In genomic region chr5:131163315-131164119, GRCh38 we compare ENCODE assay signal across 8 cellular contexts. TPM values are rescaled to one million over a fixed set of nuclear protein-coding genes. Genes with fewer than 3 reads are reported as not detected.
DNase-seq lines count a peak whose midpoint lies in the region; ATAC-seq and TF ChIP-seq lines count a peak whose summit lies in the region.

No MANE protein-coding gene starts in this region.

- H4K20me1 ChIP-seq in neural cell (ENCODE audit: insufficient read depth) = no peaks in the 10 kb centered on the region

- H3K9me3 ChIP-seq in endodermal cell (ENCODE audit: control insufficient read depth, low read length) (no peaks in the 10 kb centered on the region), neural cell (ENCODE audit: low read length) (no peaks in the 10 kb centered on the region)

- peak overlapping the region; percentile 98 for H3K27ac Mint-ChIP-seq in activated T-cell treated with anti-CD3 and anti-CD28 coated beads, Interleukin-2, amount 50 U/mL, for 72 hours
- peak overlapping the region; percentile 96 for H3K27ac Mint-ChIP-seq in endodermal cell

- H3K27ac ChIP-seq in endodermal cell (ENCODE audit: low read depth, low read length) (no peak overlapping the region), neural cell (ENCODE audit: low read length) (no peak overlapping the region)

- 0 to 28% methylated on average over 2 to 7 of the region's 9 CpGs for WGBS in endodermal cell (ENCODE audit: insufficient coverage in 1 of 2, insufficient read length in 1 of 2), 2 experiments

- TF ChIP-seq EP300 in neural cell (conservative IDR thresholded peaks at IDR 0.05; ENCODE audit: poor library complexity, severe bottlenecking) = no peak

- TF ChIP-seq CTCF in endodermal cell (conservative IDR thresholded peaks at IDR 0.05) (no peak), neural cell (IDR thresholded peaks at IDR 0.05; ENCODE audit: poor library complexity, severe bottlenecking) (no peak)

- H3K36me3 Mint-ChIP-seq in activated T-cell treated with anti-CD3 and anti-CD28 coated beads, Interleukin-2, amount 50 U/mL, for 72 hours (ENCODE audit: insufficient read depth in 2 of 2) = peaks cover 15 to 38% of the 10 kb centered on the region in 2 donors
- H3K36me3 Mint-ChIP-seq in endodermal cell (ENCODE audit: low read depth) = peaks cover 46% of the 10 kb centered on the region

- H3K4me1 Mint-ChIP-seq in activated T-cell treated with anti-CD3 and anti-CD28 coated beads, Interleukin-2, amount 50 U/mL, for 72 hours (ENCODE audit: low read depth) = peaks cover 48% of the 10 kb centered on the region
- H3K4me1 Mint-ChIP-seq in endodermal cell = peaks cover 13% of the 10 kb centered on the region

- H3K9ac ChIP-seq in endodermal cell (ENCODE audit: extremely low read depth, low read length, poor library complexity, severe bottlenecking) (peak overlapping the region; percentile 89), neural cell (ENCODE audit: low read length) (peak overlapping the region; percentile 96)

- H3K27me3 ChIP-seq in endodermal cell (ENCODE audit: control insufficient read depth, insufficient read depth, low read length, poor library complexity, severe bottlenecking) (no peaks in the 10 kb centered on the region), neural cell (ENCODE audit: insufficient read depth, low read depth, low read length) (no peaks in the 10 kb centered on the region)

- H3K4me3 Mint-ChIP-seq in activated T-cell treated with anti-CD3 and anti-CD28 coated beads, Interleukin-2, amount 50 U/mL, for 72 hours = peak overlapping the region; percentile 94 to 96
- H3K4me3 Mint-ChIP-seq in endodermal cell = peak overlapping the region; percentile 96

- H3F3A ChIP-seq in neural cell (ENCODE audit: insufficient read depth, low read length, poor library complexity, severe bottlenecking) = no peaks in the 10 kb centered on the region

- H3K27me3 Mint-ChIP-seq in activated T-cell treated with anti-CD3 and anti-CD28 coated beads, Interleukin-2, amount 50 U/mL, for 72 hours (ENCODE audit: low read depth) = no peaks in the 10 kb centered on the region
- H3K27me3 Mint-ChIP-seq in endodermal cell (ENCODE audit: insufficient read depth) = no peaks in the 10 kb centered on the region

- no peaks in the 10 kb centered on the region for H3K9me3 Mint-ChIP-seq in activated T-cell treated with anti-CD3 and anti-CD28 coated beads, Interleukin-2, amount 50 U/mL, for 72 hours
- no peaks in the 10 kb centered on the region for H3K9me3 Mint-ChIP-seq in endodermal cell

- peak overlapping the region; percentile 98 for H3K4me3 ChIP-seq in endodermal cell (ENCODE audit: low read length)
- peak overlapping the region; percentile 93 for H3K4me3 ChIP-seq in neural cell (ENCODE audit: low read length)

- H3K79me2 ChIP-seq in neural cell (replicated peaks; ENCODE audit: insufficient read depth, low read length) = peaks cover 31% of the 10 kb centered on the region

- peak overlapping the region; percentile 90 for H3K4me2 ChIP-seq in neural cell (ENCODE audit: low read length)

- TF ChIP-seq RAD21 in neural cell (conservative IDR thresholded peaks at IDR 0.05) = no peak

- no peaks in the 10 kb centered on the region for H3K4me1 ChIP-seq in endodermal cell (ENCODE audit: control insufficient read depth, insufficient read depth, low read length)

- no peak for DNase-seq in activated T-cell treated with anti-CD3 and anti-CD28 coated beads, Interleukin-2, amount 50 U/mL, for 72 hours
- DNase-seq in activated T-cell treated with anti-CD3 and anti-CD28 coated beads for 4 hours (no peak), RPMI7951 (ENCODE audit: low read depth) (peak; percentile 35), endodermal cell (no peak), cerebellum (ENCODE audit: low spot score) (no peak)

- peaks cover 40% of the 10 kb centered on the region for H3K36me3 ChIP-seq in endodermal cell (ENCODE audit: control insufficient read depth, insufficient read depth, low read length)
- H3K36me3 ChIP-seq in neural cell (ENCODE audit: insufficient read depth, low read length) = peaks cover 13% of the 10 kb centered on the region

- H2AFZ ChIP-seq in neural cell (ENCODE audit: low read depth, low read length) = no peak overlapping the region

- no peaks in the 10 kb centered on the region for H3K9me2 ChIP-seq in neural cell (ENCODE audit: insufficient read depth, low read length)

- no peak for ATAC-seq in activated T-cell treated with anti-CD3 and anti-CD28 coated beads, Interleukin-2, amount 50 U/mL, for 72 hours (replicated peaks in 1 of 2)
- no peak for ATAC-seq in GM21447 (IDR thresholded peaks at IDR 0.05; ENCODE audit: unreplicated experiment)
- no peak for ATAC-seq in GM19328 (IDR thresholded peaks at IDR 0.05; ENCODE audit: unreplicated experiment)

TF ChIP-seq in neural cell, 6 proteins besides CTCF, POLR2A, EP300 and RAD21:
- TF ChIP-seq SMC3 (conservative IDR thresholded peaks at IDR 0.05; ENCODE audit: poor library complexity) (no peak), TAF1 (IDR thresholded peaks at IDR 0.05; ENCODE audit: low read depth) (no peak), REST (IDR thresholded peaks at IDR 0.05; ENCODE audit: borderline replicate concordance) (no peak), EZH2 (IDR thresholded peaks at IDR 0.05; ENCODE audit: borderline replicate concordance, insufficient read depth, low read length, poor library complexity, severe bottlenecking) (no peak), POLR2AphosphoS5 (IDR thresholded peaks at IDR 0.05) (no peak), MXI1 (conservative IDR thresholded peaks at IDR 0.05; ENCODE audit: poor library complexity, severe bottlenecking) (no peak)
TF ChIP-seq in neural cell: peak in this region for 0.

RNA-seq across cellular contexts. Expression of gene HINT1, which starts 1.5 kb away (rescaled TPM):
- total RNA-seq in activated T-cell treated with anti-CD3 and anti-CD28 coated beads, Interleukin-2, amount 50 U/mL, for 72 hours = 100 to 1,000 TPM; 269 to 292 TPM
- 434 and 451 TPM in 2 replicates for total RNA-seq in RPMI7951 (2014; rRNA removed; shearing (Covaris generic))
- total RNA-seq in endodermal cell (100 to 1,000 TPM; 174 to 239 TPM), cerebellum (125 TPM)
- 347 TPM for polyA plus RNA-seq in endodermal cell (2013, experiment 1 of 2)
- 347 TPM for polyA plus RNA-seq in endodermal cell (2013, experiment 2 of 2)
- polyA plus RNA-seq in neural cell = 617 and 706 TPM in 2 replicates
- polyA minus RNA-seq in neural cell = 129 and 144 TPM in 2 replicates

RNA-seq across cellular contexts. Expression of gene LYRM7, which starts 7.2 kb away (rescaled TPM):
- total RNA-seq in activated T-cell treated with anti-CD3 and anti-CD28 coated beads, Interleukin-2, amount 50 U/mL, for 72 hours = 10 to 100 TPM; 12.4 to 16.0 TPM
- 10.1 and 12.2 TPM in 2 replicates for total RNA-seq in RPMI7951 (2014; rRNA removed; shearing (Covaris generic))
- total RNA-seq in endodermal cell (1 to 10 TPM; 8.8 to 9.0 TPM), cerebellum (13.7 TPM)
- 9.4 TPM for polyA plus RNA-seq in endodermal cell (2013, experiment 1 of 2)
- 10.6 TPM for polyA plus RNA-seq in endodermal cell (2013, experiment 2 of 2)
- polyA plus RNA-seq in neural cell = 8.3 and 8.6 TPM in 2 replicates
- polyA minus RNA-seq in neural cell = 16.1 and 16.9 TPM in 2 replicates
